ENCODE assay signal across 7 cellular contexts in genomic region chr4:165207016-165207430, GRCh38. TPM values are rescaled to one million over a fixed set of nuclear protein-coding genes. Genes with fewer than 3 reads are reported as not detected.
DNase-seq lines count a peak whose midpoint lies in the region; ATAC-seq and TF ChIP-seq lines count a peak whose summit lies in the region.

No MANE protein-coding gene starts in this region.

- ATAC-seq in GM21360 (IDR thresholded peaks at IDR 0.05; ENCODE audit: unreplicated experiment) (peak; percentile 22), HG03520 (IDR thresholded peaks at IDR 0.05; ENCODE audit: unreplicated experiment) (peak; percentile 23)

- no peaks in the 10 kb centered on the region for H3K36me3 Mint-ChIP-seq in activated CD4-positive, alpha-beta memory T cell treated with anti-CD3 and anti-CD28 coated beads for 36 hours

- peak overlapping the region; percentile 88 for H3K4me3 Mint-ChIP-seq in activated CD4-positive, alpha-beta memory T cell treated with anti-CD3 and anti-CD28 coated beads for 36 hours

- H3K9me3 ChIP-seq in ovary: no peaks in the 10 kb centered on the region

- H3K9me3 Mint-ChIP-seq in activated CD4-positive, alpha-beta memory T cell treated with anti-CD3 and anti-CD28 coated beads for 36 hours: no peaks in the 10 kb centered on the region

- peak overlapping the region; percentile 65 for H3K4me3 ChIP-seq in ovary

- TF ChIP-seq CTCF in GM10248 (IDR thresholded peaks at IDR 0.05; ENCODE audit: control extremely low read depth, extremely low read depth, low read depth, missing control alignments): no peak
- TF ChIP-seq CTCF in ovary (IDR thresholded peaks at IDR 0.05): no peak

- no peaks in the 10 kb centered on the region for H3K27me3 ChIP-seq in ovary

- peak overlapping the region; percentile 42 to 72 for H3K27ac ChIP-seq in ovary

- WGBS in ovary, 3 donors: 0 to 1% (median 0%) methylated on average over 23 to 28 of the region's 28 CpGs

- intact Hi-C loops in activated CD4-positive, alpha-beta memory T cell treated with anti-CD3 and anti-CD28 coated beads for 36 hours (cut with micrococcal nuclease): loop anchor here (1.0 to 10.0 kb wide), 3 partner anchors 75 to 1712 kb away; partner anchors contain the start of genes MSMO1 and TMA16
- intact Hi-C loops in ovary (cut with DNase I): loop anchor here in 1 of 4 donors (5.0 kb wide), 1 partner anchor 75 kb away; no protein-coding TSS in a partner anchor

- no peak for TF ChIP-seq EP300 in ovary (IDR thresholded peaks at IDR 0.05)

- no peaks in the 10 kb centered on the region for H3K36me3 ChIP-seq in ovary

- no peak for TF ChIP-seq POLR2A in ovary (IDR thresholded peaks at IDR 0.05)

- H3K4me1 Mint-ChIP-seq in activated CD4-positive, alpha-beta memory T cell treated with anti-CD3 and anti-CD28 coated beads for 36 hours (ENCODE audit: low read depth): peaks cover 59% of the 10 kb centered on the region

- DNase-seq in GM10248 (ENCODE audit: extremely low spot score): peak; percentile 43
- DNase-seq in activated CD4-positive, alpha-beta memory T cell treated with anti-CD3 and anti-CD28 coated beads for 36 hours: no peak
- peak; percentile 25 for DNase-seq in foreskin melanocyte
- DNase-seq in ovary: peak in 1 of 5 donors; percentile 20
- no peak for DNase-seq in GF-D8 (lab: John Stamatoyannopoulos, UW)

- H3K4me1 ChIP-seq in ovary (ENCODE audit: insufficient read depth): peaks cover 4% of the 10 kb centered on the region

- POLR2A ChIA-PET in GM10248 (lab: Yijun Ruan, JAX): no interaction called here
- POLR2A ChIA-PET in activated CD4-positive, alpha-beta memory T cell treated with anti-CD3 and anti-CD28 coated beads for 36 hours (lab: Charles Lee): interaction anchor here (1.6 kb wide), 1 partner anchor 120 kb away, joined by 4 read pairs; the partner anchor contains the start of gene MSMO1

- H3K27me3 Mint-ChIP-seq in activated CD4-positive, alpha-beta memory T cell treated with anti-CD3 and anti-CD28 coated beads for 36 hours: no peaks in the 10 kb centered on the region

- peak overlapping the region; percentile 81 for H3K27ac Mint-ChIP-seq in activated CD4-positive, alpha-beta memory T cell treated with anti-CD3 and anti-CD28 coated beads for 36 hours

- CTCF ChIA-PET in GM10248 (lab: Yijun Ruan, JAX): no interaction called here
- CTCF ChIA-PET in activated CD4-positive, alpha-beta memory T cell treated with anti-CD3 and anti-CD28 coated beads for 36 hours (lab: Charles Lee): interaction anchor here (1.2 kb wide), 1 partner anchor 94 kb away, joined by 7 read pairs; the partner anchor contains the start of gene TMEM192

RNA-seq across cellular contexts. Expression of gene KLHL2, which starts 0.3 kb away (rescaled TPM):
- 10 to 100 TPM; 25.0 to 26.0 TPM for total RNA-seq in activated CD4-positive, alpha-beta memory T cell treated with anti-CD3 and anti-CD28 coated beads for 36 hours
- total RNA-seq in ovary: 10 to 100 TPM in 5 of 7 donors, 1 to 10 TPM in 2; 8.1 to 19.3 (median 11.7) TPM
- 10 to 100 TPM in 1 of 2 donors, 1 to 10 TPM in 1; 7.2 to 11.4 TPM for polyA plus RNA-seq in ovary

Comparison
In these comparisons a context has a peak if more than half of its experiments do, and no peak if none do; other contexts are left out.
1. DNase-seq: peak in GM10248 (single experiment) and foreskin melanocyte (single experiment); none in activated CD4-positive, alpha-beta memory T cell treated with anti-CD3 and anti-CD28 coated beads for 36 hours (single experiment) and GF-D8 (single experiment).